Comparison of ENCODE assay signal across 9 cellular contexts in the genomic region with DNA sequence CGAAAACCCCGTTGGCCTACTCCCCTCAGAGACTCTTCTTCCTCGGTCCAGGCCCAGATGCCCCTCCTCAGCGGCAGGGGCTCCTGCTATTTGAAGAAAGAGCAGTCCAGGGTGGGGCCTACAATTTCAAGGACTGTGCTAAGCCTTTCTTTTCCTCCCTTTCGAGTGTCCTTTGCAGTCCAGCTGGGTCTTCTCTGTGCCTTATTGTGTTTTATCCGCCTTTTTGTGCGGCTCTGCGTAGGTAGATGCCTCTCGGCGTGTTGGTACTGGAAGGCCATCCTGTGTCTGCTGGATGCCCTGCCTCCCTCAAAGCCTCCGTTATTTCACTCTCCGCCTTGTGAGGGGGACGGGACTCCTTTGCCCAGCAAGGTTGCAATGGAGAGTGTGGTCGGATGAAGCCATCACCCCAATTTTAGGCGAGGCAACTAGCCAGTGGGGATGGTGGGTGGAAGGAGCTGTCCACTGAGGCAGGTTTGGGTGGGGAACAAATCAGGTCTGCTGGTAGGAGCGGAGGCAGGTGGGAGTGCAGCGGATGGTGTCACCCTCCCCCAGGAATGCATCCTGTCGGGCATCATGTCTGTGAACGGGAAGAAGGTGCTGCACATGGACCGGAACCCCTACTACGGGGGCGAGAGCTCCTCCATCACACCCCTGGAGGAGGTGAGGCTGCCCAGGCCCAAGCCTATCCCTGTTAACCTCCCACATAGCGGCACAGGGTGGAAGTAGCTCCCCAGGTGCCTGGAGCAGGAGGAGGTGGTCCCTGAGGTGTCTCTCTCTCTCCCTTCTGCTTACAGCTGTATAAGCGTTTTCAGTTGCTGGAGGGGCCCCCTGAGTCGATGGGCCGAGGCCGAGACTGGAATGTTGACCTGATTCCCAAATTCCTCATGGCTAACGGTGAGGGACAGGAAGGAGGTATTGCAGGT. TPM values are rescaled to one million over a fixed set of nuclear protein-coding genes. Genes with fewer than 3 reads are reported as not detected.
DNase-seq lines count a peak whose midpoint lies in the region; ATAC-seq and TF ChIP-seq lines count a peak whose summit lies in the region.
"Had no signal": no experiment of that assay in that cellular context is flagged by ENCODE, and none has a peak within 500 bp of the region (broad histone marks: within the 10 kb centered on the region; RNA-seq: fewer than 3 reads in every experiment).

No MANE protein-coding gene starts in this region.

- no peaks in the 10 kb centered on the region for H3K9me3 Mint-ChIP-seq in T-helper 2 cell treated with Interferon-gamma antibody and Interleukin-4, amounts not matched to agents 5 μg/mL and 100 μg/mL, for 36 hours
- no peaks in the 10 kb centered on the region for H3K9me3 Mint-ChIP-seq in activated naive CD8-positive, alpha-beta T cell treated with anti-CD3 and anti-CD28 coated beads for 36 hours

- H3K36me3 ChIP-seq in kidney epithelial cell (ENCODE audit: control insufficient read depth, insufficient read depth, low read length), result no peaks in the 10 kb centered on the region

- peaks cover 22% of the 10 kb centered on the region for H3K36me3 Mint-ChIP-seq in T-helper 2 cell treated with Interferon-gamma antibody and Interleukin-4, amounts not matched to agents 5 μg/mL and 100 μg/mL, for 36 hours (ENCODE audit: low read depth)
- peaks cover 5% of the 10 kb centered on the region for H3K36me3 Mint-ChIP-seq in activated naive CD8-positive, alpha-beta T cell treated with anti-CD3 and anti-CD28 coated beads for 36 hours

- H3K27me3 Mint-ChIP-seq in T-helper 2 cell treated with Interferon-gamma antibody and Interleukin-4, amounts not matched to agents 5 μg/mL and 100 μg/mL, for 36 hours (ENCODE audit: low read depth), result no peaks in the 10 kb centered on the region
- H3K27me3 Mint-ChIP-seq in activated naive CD8-positive, alpha-beta T cell treated with anti-CD3 and anti-CD28 coated beads for 36 hours, result no peaks in the 10 kb centered on the region

- H3K4me3 ChIP-seq in kidney epithelial cell (ENCODE audit: low read depth, low read length), result peak overlapping the region; percentile 71

- ATAC-seq in HG03135 (IDR thresholded peaks at IDR 0.05; ENCODE audit: unreplicated experiment), result no peak

- H3K27me3 ChIP-seq in kidney epithelial cell (ENCODE audit: control insufficient read depth, insufficient read depth, low read length), result no peaks in the 10 kb centered on the region

- peak overlapping the region; percentile 82 for H3K27ac Mint-ChIP-seq in T-helper 2 cell treated with Interferon-gamma antibody and Interleukin-4, amounts not matched to agents 5 μg/mL and 100 μg/mL, for 36 hours
- H3K27ac Mint-ChIP-seq in activated naive CD8-positive, alpha-beta T cell treated with anti-CD3 and anti-CD28 coated beads for 36 hours, result peak overlapping the region; percentile 81

- peak overlapping the region; percentile 69 for H3K27ac ChIP-seq in substantia nigra (ENCODE audit: low read depth, low read length, poor library complexity, severe bottlenecking)

- no peak for DNase-seq in T-helper 2 cell treated with Interferon-gamma antibody and Interleukin-4, amounts not matched to agents 5 μg/mL and 100 μg/mL, for 36 hours (ENCODE audit: low spot score)
- DNase-seq in T-helper 2 cell (no peak), kidney epithelial cell (ENCODE audit: low read depth) (no peak), substantia nigra (lab: John Stamatoyannopoulos, UW) (no peak), hepatic stellate cell (ENCODE audit: low spot score) (no peak)
- no peak for DNase-seq in activated naive CD8-positive, alpha-beta T cell treated with anti-CD3 and anti-CD28 coated beads for 36 hours
- DNase-seq in activated CD4-positive, alpha-beta T cell treated with anti-CD3 and anti-CD28 coated beads for 48 hours, result no peak
- DNase-seq: cerebellar nuclear complex had no signal

- peaks cover 16% of the 10 kb centered on the region for H3K4me1 Mint-ChIP-seq in T-helper 2 cell treated with Interferon-gamma antibody and Interleukin-4, amounts not matched to agents 5 μg/mL and 100 μg/mL, for 36 hours (ENCODE audit: low read depth)
- H3K4me1 Mint-ChIP-seq in activated naive CD8-positive, alpha-beta T cell treated with anti-CD3 and anti-CD28 coated beads for 36 hours, result peaks cover 18% of the 10 kb centered on the region

- no peak for TF ChIP-seq CTCF in kidney epithelial cell (IDR thresholded peaks at IDR 0.05; ENCODE audit: insufficient read depth, low read length, poor library complexity, severe bottlenecking)

- peak overlapping the region; percentile 87 for H3K4me3 Mint-ChIP-seq in T-helper 2 cell treated with Interferon-gamma antibody and Interleukin-4, amounts not matched to agents 5 μg/mL and 100 μg/mL, for 36 hours
- peak overlapping the region; percentile 86 for H3K4me3 Mint-ChIP-seq in activated naive CD8-positive, alpha-beta T cell treated with anti-CD3 and anti-CD28 coated beads for 36 hours

RNA-seq across cellular contexts. Expression of a gene that starts 1.3 kb away (rescaled TPM):
- total RNA-seq in activated naive CD8-positive, alpha-beta T cell treated with anti-CD3 and anti-CD28 coated beads for 36 hours, result 10 to 100 TPM; 66.3 to 68.4 TPM
- total RNA-seq in kidney epithelial cell, result 113 and 121 TPM in 2 replicates

RNA-seq across cellular contexts. Expression of a gene that starts 5.7 kb away (rescaled TPM):
- total RNA-seq in activated naive CD8-positive, alpha-beta T cell treated with anti-CD3 and anti-CD28 coated beads for 36 hours, result 10 to 100 TPM; 45.3 to 46.4 TPM
- total RNA-seq in kidney epithelial cell, result 79.1 and 80.0 TPM in 2 replicates

RNA-seq across cellular contexts. Expression of a gene that starts 9.8 kb away (rescaled TPM):
- 10 to 100 TPM; 25.1 to 25.3 TPM for total RNA-seq in activated naive CD8-positive, alpha-beta T cell treated with anti-CD3 and anti-CD28 coated beads for 36 hours
- 70.0 and 78.3 TPM in 2 replicates for total RNA-seq in kidney epithelial cell

RNA-seq across cellular contexts. Expression of a gene that starts 19.8 kb away (rescaled TPM):
- total RNA-seq in activated naive CD8-positive, alpha-beta T cell treated with anti-CD3 and anti-CD28 coated beads for 36 hours, result 10 to 100 TPM; 22.3 to 23.1 TPM
- total RNA-seq in kidney epithelial cell, result 16.7 and 34.7 TPM in 2 replicates

RNA-seq across cellular contexts. Expression of a gene that starts 26.9 kb away (rescaled TPM):
- 10 to 100 TPM; 35.1 to 35.8 TPM for total RNA-seq in activated naive CD8-positive, alpha-beta T cell treated with anti-CD3 and anti-CD28 coated beads for 36 hours
- 55.2 and 62.0 TPM in 2 replicates for total RNA-seq in kidney epithelial cell
